Comparison of ENCODE assay signal across 1 cellular context in genomic region chr1:213492161-213493041, GRCh38.
TF ChIP-seq lines count a peak whose summit lies in the region.

No MANE protein-coding gene starts in this region.

TF ChIP-seq in HepG2, 621 proteins besides CTCF, POLR2A, EP300 and RAD21 (continued from another document and continues in another):
- TF ChIP-seq ZBTB40 (IDR thresholded peaks at IDR 0.05) (no peak), ZBTB40 (CRISPR knock-in tag; IDR thresholded peaks at IDR 0.05) (no peak), ZFP36L2 (CRISPR knock-in tag; IDR thresholded peaks at IDR 0.05) (no peak), HOXA9 (CRISPR knock-in tag; IDR thresholded peaks at IDR 0.05; ENCODE audit: borderline replicate concordance) (no peak), SSRP1 (CRISPR knock-in tag; IDR thresholded peaks at IDR 0.05) (no peak), NCOA5 (CRISPR knock-in tag; IDR thresholded peaks at IDR 0.05) (no peak), SMARCE1 (IDR thresholded peaks at IDR 0.05; ENCODE audit: borderline replicate concordance) (no peak), MBNL3 (CRISPR knock-in tag; conservative IDR thresholded peaks at IDR 0.05) (no peak), HES4 (CRISPR knock-in tag; IDR thresholded peaks at IDR 0.05; ENCODE audit: borderline replicate concordance) (no peak), MAFF (IDR thresholded peaks at IDR 0.05; ENCODE audit: low read depth, low read length) (no peak), EZH2 (conservative IDR thresholded peaks at IDR 0.05; ENCODE audit: low read depth, low read length) (no peak), THYN1 (CRISPR knock-in tag; IDR thresholded peaks at IDR 0.05; ENCODE audit: borderline replicate concordance, low read depth) (no peak), ZBTB43 (CRISPR knock-in tag; conservative IDR thresholded peaks at IDR 0.05) (0 out of 2 replicates have a peak, but pooled peaks have one; percentile 42), ZNF879 (CRISPR knock-in tag; IDR thresholded peaks at IDR 0.05) (no peak), KMT2B (CRISPR knock-in tag; IDR thresholded peaks at IDR 0.05) (no peak), USF2 (IDR thresholded peaks at IDR 0.05; ENCODE audit: low read depth, low read length) (no peak), USF2 (CRISPR knock-in tag; IDR thresholded peaks at IDR 0.05; ENCODE audit: borderline replicate concordance) (no peak), ZNF143 (CRISPR knock-in tag; IDR thresholded peaks at IDR 0.05) (0 out of 2 replicates have a peak, but pooled peaks have one; percentile 37), PHF5A (CRISPR knock-in tag; IDR thresholded peaks at IDR 0.05; ENCODE audit: low read depth, unreplicated experiment) (no peak), ZNF766 (CRISPR knock-in tag; IDR thresholded peaks at IDR 0.05; ENCODE audit: borderline replicate concordance) (0 out of 2 replicates have a peak, but pooled peaks have one; percentile 58), RXRB (CRISPR knock-in tag; IDR thresholded peaks at IDR 0.05; ENCODE audit: borderline replicate concordance) (peak; percentile 81), ZNF367 (CRISPR knock-in tag; IDR thresholded peaks at IDR 0.05; ENCODE audit: borderline replicate concordance) (no peak), GMEB1 (CRISPR knock-in tag; IDR thresholded peaks at IDR 0.05; ENCODE audit: borderline replicate concordance) (no peak), TEAD3 (CRISPR knock-in tag; optimal IDR thresholded peaks at IDR 0.05; ENCODE audit: borderline replicate concordance) (peak; percentile 69), ZNF782 (CRISPR knock-in tag; IDR thresholded peaks at IDR 0.05; ENCODE audit: borderline replicate concordance) (no peak), KDM4B (CRISPR knock-in tag; IDR thresholded peaks at IDR 0.05) (0 out of 2 replicates have a peak, but pooled peaks have one; percentile 16), SALL2 (CRISPR knock-in tag; IDR thresholded peaks at IDR 0.05) (peak; percentile 62; the same call in 1 of the 2 replicates), TRIM24 (CRISPR knock-in tag; IDR thresholded peaks at IDR 0.05) (0 out of 2 replicates have a peak, but pooled peaks have one; percentile 45)
- TF ChIP-seq, protein P1, sequence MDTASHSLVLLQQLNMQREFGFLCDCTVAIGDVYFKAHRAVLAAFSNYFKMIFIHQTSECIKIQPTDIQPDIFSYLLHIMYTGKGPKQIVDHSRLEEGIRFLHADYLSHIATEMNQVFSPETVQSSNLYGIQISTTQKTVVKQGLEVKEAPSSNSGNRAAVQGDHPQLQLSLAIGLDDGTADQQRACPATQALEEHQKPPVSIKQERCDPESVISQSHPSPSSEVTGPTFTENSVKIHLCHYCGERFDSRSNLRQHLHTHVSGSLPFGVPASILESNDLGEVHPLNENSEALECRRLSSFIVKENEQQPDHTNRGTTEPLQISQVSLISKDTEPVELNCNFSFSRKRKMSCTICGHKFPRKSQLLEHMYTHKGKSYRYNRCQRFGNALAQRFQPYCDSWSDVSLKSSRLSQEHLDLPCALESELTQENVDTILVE (CRISPR knock-in tag; IDR thresholded peaks at IDR 0.05), result peak; percentile 30; the same call in 1 of the 2 replicates
- TF ChIP-seq, protein P2, sequence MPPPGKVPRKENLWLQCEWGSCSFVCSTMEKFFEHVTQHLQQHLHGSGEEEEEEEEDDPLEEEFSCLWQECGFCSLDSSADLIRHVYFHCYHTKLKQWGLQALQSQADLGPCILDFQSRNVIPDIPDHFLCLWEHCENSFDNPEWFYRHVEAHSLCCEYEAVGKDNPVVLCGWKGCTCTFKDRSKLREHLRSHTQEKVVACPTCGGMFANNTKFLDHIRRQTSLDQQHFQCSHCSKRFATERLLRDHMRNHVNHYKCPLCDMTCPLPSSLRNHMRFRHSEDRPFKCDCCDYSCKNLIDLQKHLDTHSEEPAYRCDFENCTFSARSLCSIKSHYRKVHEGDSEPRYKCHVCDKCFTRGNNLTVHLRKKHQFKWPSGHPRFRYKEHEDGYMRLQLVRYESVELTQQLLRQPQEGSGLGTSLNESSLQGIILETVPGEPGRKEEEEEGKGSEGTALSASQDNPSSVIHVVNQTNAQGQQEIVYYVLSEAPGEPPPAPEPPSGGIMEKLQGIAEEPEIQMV (CRISPR knock-in tag; IDR thresholded peaks at IDR 0.05; ENCODE audit: low read depth), result no peak
- TF ChIP-seq, protein P3, sequence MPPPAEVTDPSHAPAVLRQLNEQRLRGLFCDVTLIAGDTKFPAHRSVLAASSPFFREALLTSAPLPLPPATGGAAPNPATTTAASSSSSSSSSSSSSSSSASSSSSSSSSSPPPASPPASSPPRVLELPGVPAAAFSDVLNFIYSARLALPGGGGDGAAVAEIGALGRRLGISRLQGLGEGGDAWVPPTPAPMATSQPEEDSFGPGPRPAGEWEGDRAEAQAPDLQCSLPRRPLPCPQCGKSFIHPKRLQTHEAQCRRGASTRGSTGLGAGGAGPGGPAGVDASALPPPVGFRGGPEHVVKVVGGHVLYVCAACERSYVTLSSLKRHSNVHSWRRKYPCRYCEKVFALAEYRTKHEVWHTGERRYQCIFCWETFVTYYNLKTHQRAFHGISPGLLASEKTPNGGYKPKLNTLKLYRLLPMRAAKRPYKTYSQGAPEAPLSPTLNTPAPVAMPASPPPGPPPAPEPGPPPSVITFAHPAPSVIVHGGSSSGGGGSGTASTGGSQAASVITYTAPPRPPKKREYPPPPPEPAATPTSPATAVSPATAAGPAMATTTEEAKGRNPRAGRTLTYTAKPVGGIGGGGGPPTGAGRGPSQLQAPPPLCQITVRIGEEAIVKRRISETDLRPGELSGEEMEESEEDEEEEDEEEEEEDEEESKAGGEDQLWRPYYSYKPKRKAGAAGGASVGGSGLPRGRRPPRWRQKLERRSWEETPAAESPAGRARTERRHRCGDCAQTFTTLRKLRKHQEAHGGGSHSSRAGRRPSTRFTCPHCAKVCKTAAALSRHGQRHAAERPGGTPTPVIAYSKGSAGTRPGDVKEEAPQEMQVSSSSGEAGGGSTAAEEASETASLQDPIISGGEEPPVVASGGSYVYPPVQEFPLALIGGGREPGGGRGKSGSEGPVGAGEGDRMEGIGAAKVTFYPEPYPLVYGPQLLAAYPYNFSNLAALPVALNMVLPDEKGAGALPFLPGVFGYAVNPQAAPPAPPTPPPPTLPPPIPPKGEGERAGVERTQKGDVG (CRISPR knock-in tag; IDR thresholded peaks at IDR 0.05; ENCODE audit: borderline replicate concordance), result peak; percentile 99; the same call in 1 of the 2 replicates
- TF ChIP-seq, protein P4, sequence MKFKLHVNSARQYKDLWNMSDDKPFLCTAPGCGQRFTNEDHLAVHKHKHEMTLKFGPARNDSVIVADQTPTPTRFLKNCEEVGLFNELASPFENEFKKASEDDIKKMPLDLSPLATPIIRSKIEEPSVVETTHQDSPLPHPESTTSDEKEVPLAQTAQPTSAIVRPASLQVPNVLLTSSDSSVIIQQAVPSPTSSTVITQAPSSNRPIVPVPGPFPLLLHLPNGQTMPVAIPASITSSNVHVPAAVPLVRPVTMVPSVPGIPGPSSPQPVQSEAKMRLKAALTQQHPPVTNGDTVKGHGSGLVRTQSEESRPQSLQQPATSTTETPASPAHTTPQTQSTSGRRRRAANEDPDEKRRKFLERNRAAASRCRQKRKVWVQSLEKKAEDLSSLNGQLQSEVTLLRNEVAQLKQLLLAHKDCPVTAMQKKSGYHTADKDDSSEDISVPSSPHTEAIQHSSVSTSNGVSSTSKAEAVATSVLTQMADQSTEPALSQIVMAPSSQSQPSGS (CRISPR knock-in tag; IDR thresholded peaks at IDR 0.05), result peak; percentile 58; the same call in 1 of the 2 replicates
- TF ChIP-seq, protein P5, sequence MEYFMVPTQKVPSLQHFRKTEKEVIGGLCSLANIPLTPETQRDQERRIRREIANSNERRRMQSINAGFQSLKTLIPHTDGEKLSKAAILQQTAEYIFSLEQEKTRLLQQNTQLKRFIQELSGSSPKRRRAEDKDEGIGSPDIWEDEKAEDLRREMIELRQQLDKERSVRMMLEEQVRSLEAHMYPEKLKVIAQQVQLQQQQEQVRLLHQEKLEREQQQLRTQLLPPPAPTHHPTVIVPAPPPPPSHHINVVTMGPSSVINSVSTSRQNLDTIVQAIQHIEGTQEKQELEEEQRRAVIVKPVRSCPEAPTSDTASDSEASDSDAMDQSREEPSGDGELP (IDR thresholded peaks at IDR 0.05; ENCODE audit: borderline replicate concordance, low read depth), result no peak
